In genomic region chr2:237158194-237158593, GRCh38 we compare ENCODE assay signal across 24 cellular contexts.
DNase-seq lines count a peak whose midpoint lies in the region; ATAC-seq and TF ChIP-seq lines count a peak whose summit lies in the region.
"Had no signal": no experiment of that assay in that cellular context is flagged by ENCODE, and none has a peak within 500 bp of the region (broad histone marks: within the 10 kb centered on the region; RNA-seq: fewer than 3 reads in every experiment).

No MANE protein-coding gene starts in this region.

- in situ Hi-C loops in gastrocnemius medialis (cut with MboI; ENCODE audit: low sequenced_read_pairs in 4 of 4) = loop anchor here in 1 of 4 donors (5.0 kb wide), 1 partner anchor 249 kb away; no protein-coding TSS in a partner anchor

- DNase-seq in esophagus muscularis mucosa (ENCODE audit: extremely low spot score) (peak; percentile 64), gastrocnemius medialis (no peak), HUDEP-2 (lab: John Stamatoyannopoulos, UW; ENCODE audit: unreplicated experiment in 76 of 76) (no peak), GM10248 (ENCODE audit: extremely low spot score) (no peak)
- DNase-seq: AML-193; CD4-positive, alpha-beta T cell; COR-L47; DMS53; GDM1; Kasumi-1; MV-4-11; NCI-H1105; NCI-H187 treated with DMSO at 0.1 percent for 48 hours; NCI-H446 treated with DMSO at 0.1 percent for 48 hours; PC-9; Right ventricle myocardium superior; RPMI8226 had no signal

- H3K4me2 ChIP-seq in Loucy (ENCODE audit: low read depth, low read length, poor library complexity, severe bottlenecking) = peak overlapping the region; percentile 46
- H3K4me2 ChIP-seq: PC-9 had no signal

- no peak overlapping the region for H3K9ac ChIP-seq in Loucy (ENCODE audit: low read depth, low read length, poor library complexity, severe bottlenecking)
- H3K9ac ChIP-seq: BLaER1 treated with 17β-estradiol and CSF1 and Interleukin-3, amounts not matched to agents 10 nM and 100 nM had no signal

- H3K27ac ChIP-seq in ACC112 (ENCODE audit: low read depth, low read length) (peak overlapping the region; percentile 99), esophagus muscularis mucosa (replicated peaks in 1 of 4) (no peak overlapping the region), gastrocnemius medialis (peak overlapping the region; percentile 75 to 81 (median 78))
- H3K27ac ChIP-seq: BLaER1 treated with 17β-estradiol and CSF1 and Interleukin-3, amounts not matched to agents 10 nM and 100 nM; HL-60; PC-9 had no signal

- CTCF ChIA-PET in GM10248 (lab: Yijun Ruan, JAX) = no interaction called here

- intact Hi-C loops in esophagus muscularis mucosa (cut with DNase I) = loop anchor here (10.0 kb wide), 1 partner anchor 417 kb away; no protein-coding TSS in a partner anchor
- intact Hi-C loops in gastrocnemius medialis (cut with DNase I; ENCODE audit: low total_unique reads) = loop anchor here (5.0 to 10.0 kb wide), 3 partner anchors 173 to 319 kb away; no protein-coding TSS in a partner anchor

- H3K27me3 ChIP-seq in ACC112 (ENCODE audit: insufficient read depth, low read length) (no peaks in the 10 kb centered on the region), Loucy (ENCODE audit: insufficient read depth, low read length, poor library complexity, severe bottlenecking) (no peaks in the 10 kb centered on the region), esophagus muscularis mucosa (no peaks in the 10 kb centered on the region), gastrocnemius medialis (no peaks in the 10 kb centered on the region)
- H3K27me3 ChIP-seq: SJSA1 had no signal

- POLR2A ChIA-PET in GM10248 (lab: Yijun Ruan, JAX) = no interaction called here

- no peaks in the 10 kb centered on the region for H4K20me1 ChIP-seq in Loucy (ENCODE audit: insufficient read depth, low read length, poor library complexity, severe bottlenecking)

- TF ChIP-seq POLR2A in esophagus muscularis mucosa (IDR thresholded peaks at IDR 0.05; ENCODE audit: low read depth) = no peak
- TF ChIP-seq POLR2A in gastrocnemius medialis (IDR thresholded peaks at IDR 0.05) = no peak

- no peak overlapping the region for H3K4me3 ChIP-seq in ACC112 (ENCODE audit: low read depth, low read length)
- no peak overlapping the region for H3K4me3 ChIP-seq in Loucy (ENCODE audit: low read length, poor library complexity, severe bottlenecking)
- no peak overlapping the region for H3K4me3 ChIP-seq in esophagus muscularis mucosa
- no peak overlapping the region for H3K4me3 ChIP-seq in gastrocnemius medialis
- H3K4me3 ChIP-seq: BLaER1 treated with 17β-estradiol and CSF1 and Interleukin-3, amounts not matched to agents 10 nM and 100 nM; PC-9; SJSA1 had no signal

- 98% methylated on average over 5 of the region's 7 CpGs for WGBS in esophagus muscularis mucosa

- no peak for TF ChIP-seq CTCF in Loucy (conservative IDR thresholded peaks at IDR 0.05; ENCODE audit: low read length)
- TF ChIP-seq CTCF in esophagus muscularis mucosa (IDR thresholded peaks at IDR 0.05) = no peak
- TF ChIP-seq CTCF in gastrocnemius medialis (IDR thresholded peaks at IDR 0.05 in 4 of 5, conservative IDR thresholded peaks at IDR 0.05 in 1 of 5) = no peak
- no peak for TF ChIP-seq CTCF in GM10248 (IDR thresholded peaks at IDR 0.05; ENCODE audit: control extremely low read depth, extremely low read depth, low read depth, missing control alignments)

- H3K9me3 ChIP-seq in Loucy (ENCODE audit: insufficient read depth, low read depth, low read length) (no peaks in the 10 kb centered on the region), esophagus muscularis mucosa (no peaks in the 10 kb centered on the region), gastrocnemius medialis (no peaks in the 10 kb centered on the region)
- H3K9me3 ChIP-seq: BLaER1 treated with 17β-estradiol and CSF1 and Interleukin-3, amounts not matched to agents 10 nM and 100 nM had no signal

- no peak for TF ChIP-seq EP300 in esophagus muscularis mucosa (IDR thresholded peaks at IDR 0.05)

- ATAC-seq in gastrocnemius medialis = no peak
- no peak for ATAC-seq in GM21390 (IDR thresholded peaks at IDR 0.05; ENCODE audit: unreplicated experiment)
- no peak for ATAC-seq in HG02763 (IDR thresholded peaks at IDR 0.05; ENCODE audit: unreplicated experiment)

- H3K36me3 ChIP-seq in ACC112 (ENCODE audit: insufficient read depth, low read length) (no peaks in the 10 kb centered on the region), Loucy (ENCODE audit: insufficient read depth, low read length) (no peaks in the 10 kb centered on the region), esophagus muscularis mucosa (no peaks in the 10 kb centered on the region), gastrocnemius medialis (no peaks in the 10 kb centered on the region)
- H3K36me3 ChIP-seq: BLaER1 treated with 17β-estradiol and CSF1 and Interleukin-3, amounts not matched to agents 10 nM and 100 nM; SJSA1 had no signal

- H3K4me1 ChIP-seq in ACC112 (ENCODE audit: control insufficient read depth, insufficient read depth, low read length, unreplicated experiment) (peaks cover 50% of the 10 kb centered on the region), Loucy (ENCODE audit: insufficient read depth, low read length, poor library complexity, severe bottlenecking) (peaks cover 22% of the 10 kb centered on the region), esophagus muscularis mucosa (peaks cover 8 to 45% (median 28%) of the 10 kb centered on the region in 4 donors), gastrocnemius medialis (peaks cover 5 to 17% of the 10 kb centered on the region in 2 donors)

- H3F3A ChIP-seq in Loucy (ENCODE audit: low read depth) = no peaks in the 10 kb centered on the region

- H3K9me2 ChIP-seq in Loucy (replicated peaks; ENCODE audit: low read depth, low read length) = no peaks in the 10 kb centered on the region

- H3K79me2 ChIP-seq in ACC112 (ENCODE audit: control insufficient read depth, insufficient read depth, low read length, unreplicated experiment) = no peaks in the 10 kb centered on the region
- no peaks in the 10 kb centered on the region for H3K79me2 ChIP-seq in Loucy (ENCODE audit: insufficient read depth, low read length)

- H2AFZ ChIP-seq in ACC112 (ENCODE audit: low read length, unreplicated experiment) = no peak overlapping the region
- H2AFZ ChIP-seq in Loucy (ENCODE audit: low read length) = no peak overlapping the region
- H2AFZ ChIP-seq: PC-9 had no signal

Comparison
In these comparisons a context has a peak if more than half of its experiments do, and no peak if none do; other contexts are left out.
1. H3K27ac ChIP-seq: peak in ACC112 (single experiment) and gastrocnemius medialis (4 of 4); none in esophagus muscularis mucosa (0 of 4).